33 cellular contexts compared by ENCODE assay signal in genomic region chr12:132215644-132215989, GRCh38.
"Had no signal": no experiment of that assay in that cellular context is flagged by ENCODE, and none has a peak within 500 bp of the region (broad histone marks: within the 10 kb centered on the region; RNA-seq: fewer than 3 reads in every experiment).

No MANE protein-coding gene starts in this region.

- H3K36me3 Mint-ChIP-seq: activated naive CD4-positive, alpha-beta T cell treated with anti-CD3 and anti-CD28 coated beads, Interleukin-2, amount 10 ng/mL, durations not matched to agents 7 days and 5 days; activated naive CD4-positive, alpha-beta T cell treated with anti-CD3 and anti-CD28 coated beads, Interleukin-2, amount 50 U/mL, for 72 hours; activated naive CD8-positive, alpha-beta T cell treated with anti-CD3 and anti-CD28 coated beads, Interleukin-2, amount 10 ng/mL, durations not matched to agents 7 days and 5 days had no signal

- H3K36me3 ChIP-seq: ascending aorta, breast epithelium, cardiac muscle cell, esophagus muscularis mucosa, gastrocnemius medialis, WERI-Rb-1 had no signal

- H3K9me3 Mint-ChIP-seq: activated B cell treated with CpG ODN at 0.5 μM for 24 hours; activated T-cell treated with anti-CD3 and anti-CD28 coated beads, Interleukin-2, amount 50 U/mL, for 24 hours; effector memory CD8-positive, alpha-beta T cell had no signal

- FAIRE-seq: colon had no signal

- H3K27ac ChIP-seq: ascending aorta, breast epithelium, cardiac muscle cell, esophagus muscularis mucosa, foreskin keratinocyte, gastrocnemius medialis, WERI-Rb-1 had no signal

- DNase-seq: activated B cell treated with CpG ODN at 0.5 μM for 24 hours; activated CD4-positive, alpha-beta memory T cell treated with anti-CD3 and anti-CD28 coated beads, Interleukin-2, amount 10 ng/mL, durations not matched to agents 7 days and 5 days; activated CD4-positive, alpha-beta T cell treated with anti-CD3 and anti-CD28 coated beads for 48 hours; activated CD8-positive, alpha-beta memory T cell treated with anti-CD3 and anti-CD28 coated beads, Interleukin-2, amount 50 U/mL, for 48 hours; activated gamma-delta T cell; activated naive CD4-positive, alpha-beta T cell; activated naive CD4-positive, alpha-beta T cell treated with anti-CD3 and anti-CD28 coated beads, Interleukin-2, amount 10 ng/mL, durations not matched to agents 7 days and 5 days; activated naive CD8-positive, alpha-beta T cell treated with anti-CD3 and anti-CD28 coated beads, Interleukin-2, amount 10 ng/mL, durations not matched to agents 7 days and 5 days; activated T-cell treated with anti-CD3 and anti-CD28 coated beads for 4 hours; activated T-cell treated with anti-CD3 and anti-CD28 coated beads, Interleukin-2, amount 50 U/mL, for 24 hours; activated T-cell treated with anti-CD3 and anti-CD28 coated beads, Interleukin-2, amount 50 U/mL, for 72 hours; central memory CD4-positive, alpha-beta T cell; cortex of kidney; dermis blood vessel endothelial cell; effector CD4-positive, alpha-beta T cell; effector memory CD8-positive, alpha-beta T cell; erythroblast; foreskin keratinocyte; gastrocnemius medialis; glutamatergic neuron; T-helper 1 cell; T-helper 17 cell; T1000; WERI-Rb-1 had no signal

- H3K4me3 ChIP-seq: ascending aorta, breast epithelium, cardiac muscle cell, esophagus muscularis mucosa, gastrocnemius medialis had no signal

- H3K9me3 ChIP-seq: gastrocnemius medialis had no signal

- H3K4me3 Mint-ChIP-seq: activated B cell treated with CpG ODN at 0.5 μM for 24 hours; activated CD4-positive, alpha-beta memory T cell treated with anti-CD3 and anti-CD28 coated beads, Interleukin-2, amount 10 ng/mL, durations not matched to agents 7 days and 5 days; activated naive CD4-positive, alpha-beta T cell treated with anti-CD3 and anti-CD28 coated beads, Interleukin-2, amount 10 ng/mL, durations not matched to agents 7 days and 5 days; activated naive CD8-positive, alpha-beta T cell treated with anti-CD3 and anti-CD28 coated beads, Interleukin-2, amount 10 ng/mL, durations not matched to agents 7 days and 5 days; activated T-cell treated with anti-CD3 and anti-CD28 coated beads, Interleukin-2, amount 50 U/mL, for 24 hours; activated T-cell treated with anti-CD3 and anti-CD28 coated beads, Interleukin-2, amount 50 U/mL, for 72 hours; brain; effector memory CD8-positive, alpha-beta T cell; T-helper 17 cell; T-helper 2 cell treated with Interferon-gamma antibody and Interleukin-4, amounts not matched to agents 5 μg/mL and 100 μg/mL, for 36 hours had no signal

- H3K4me1 Mint-ChIP-seq: activated CD4-positive, alpha-beta memory T cell treated with anti-CD3 and anti-CD28 coated beads, Interleukin-2, amount 10 ng/mL, durations not matched to agents 7 days and 5 days; activated naive CD4-positive, alpha-beta T cell treated with anti-CD3 and anti-CD28 coated beads, Interleukin-2, amount 10 ng/mL, durations not matched to agents 7 days and 5 days had no signal

- H3K27me3 Mint-ChIP-seq: activated CD4-positive, alpha-beta memory T cell treated with anti-CD3 and anti-CD28 coated beads, Interleukin-2, amount 10 ng/mL, durations not matched to agents 7 days and 5 days had no signal

- H3K27ac Mint-ChIP-seq: activated B cell treated with CpG ODN at 0.5 μM for 24 hours; activated CD4-positive, alpha-beta memory T cell treated with anti-CD3 and anti-CD28 coated beads, Interleukin-2, amount 10 ng/mL, durations not matched to agents 7 days and 5 days; activated naive CD4-positive, alpha-beta T cell treated with anti-CD3 and anti-CD28 coated beads, Interleukin-2, amount 10 ng/mL, durations not matched to agents 7 days and 5 days; activated naive CD8-positive, alpha-beta T cell treated with anti-CD3 and anti-CD28 coated beads, Interleukin-2, amount 10 ng/mL, durations not matched to agents 7 days and 5 days; activated T-cell treated with anti-CD3 and anti-CD28 coated beads, Interleukin-2, amount 50 U/mL, for 24 hours; activated T-cell treated with anti-CD3 and anti-CD28 coated beads, Interleukin-2, amount 50 U/mL, for 72 hours; brain; effector memory CD8-positive, alpha-beta T cell; T-helper 17 cell; T-helper 2 cell treated with Interferon-gamma antibody and Interleukin-4, amounts not matched to agents 5 μg/mL and 100 μg/mL, for 36 hours had no signal

- ATAC-seq: activated CD4-positive, CD25-positive, alpha-beta regulatory T cell treated with anti-CD3 and anti-CD28 coated beads, Interleukin-2, amount 50 U/mL, for 24 hours; activated T-cell treated with anti-CD3 and anti-CD28 coated beads, Interleukin-2, amount 50 U/mL, for 72 hours; effector memory CD8-positive, alpha-beta T cell; foreskin keratinocyte; gastrocnemius medialis; T-helper 17 cell had no signal

- H3K4me1 ChIP-seq: ascending aorta, breast epithelium, esophagus muscularis mucosa, foreskin keratinocyte, gastrocnemius medialis had no signal

- H3K27me3 ChIP-seq: ascending aorta had no signal
